Comparison of ENCODE assay signal across 8 cellular contexts in genomic region chr19:15836345-15836594, GRCh38. TPM values are rescaled to one million over a fixed set of nuclear protein-coding genes. Genes with fewer than 3 reads are reported as not detected.
DNase-seq lines count a peak whose midpoint lies in the region; FAIRE-seq and TF ChIP-seq lines count a peak whose summit lies in the region.

No MANE protein-coding gene starts in this region.

- DNase-seq in HTR-8/SVneo (ENCODE audit: insufficient read length, low spot score) (peak; percentile 39), astrocyte of the spinal cord (ENCODE audit: low read depth, low spot score) (no peak), mesendoderm (peak; percentile 14), NCI-H69 (lab: John Stamatoyannopoulos, UW) (no peak), OCI-M1 (lab: John Stamatoyannopoulos, UW) (no peak), ACHN (no peak)
- DNase-seq in activated effector memory CD4-positive, alpha-beta T cell treated with Interleukin-2 at 50 U/mL for 16 hours: no peak

- H2AK5ac ChIP-seq in mesendoderm (ENCODE audit: low read length): no peak overlapping the region

- H3K4ac ChIP-seq in mesendoderm (ENCODE audit: low read depth, low read length): peak overlapping the region; percentile 5

- H3K36me3 ChIP-seq in ES-I3 (ENCODE audit: insufficient read depth, low read length) (no peaks in the 10 kb centered on the region), mesendoderm (ENCODE audit: control insufficient read depth, insufficient read depth, low read length) (no peaks in the 10 kb centered on the region)

- peak overlapping the region; percentile 71 for H3K4me3 ChIP-seq in astrocyte of the spinal cord (ENCODE audit: low read depth, low read length)
- H3K4me3 ChIP-seq in mesendoderm (ENCODE audit: low read length): peak overlapping the region; percentile 48

- no peak for TF ChIP-seq CTCF in astrocyte of the spinal cord (IDR thresholded peaks at IDR 0.05; ENCODE audit: low read depth, low read length)

- H3K27me3 ChIP-seq in mesendoderm (ENCODE audit: insufficient read depth, low read length, poor library complexity): no peaks in the 10 kb centered on the region

- H3K23ac ChIP-seq in mesendoderm (ENCODE audit: low read length): no peak overlapping the region

- no peaks in the 10 kb centered on the region for H3K79me1 ChIP-seq in mesendoderm (ENCODE audit: low read length)

- H3K4me1 ChIP-seq in ES-I3 (ENCODE audit: insufficient read depth, low read length) (peaks cover 10% of the 10 kb centered on the region), mesendoderm (ENCODE audit: control insufficient read depth, low read depth, low read length) (no peaks in the 10 kb centered on the region)

- no peaks in the 10 kb centered on the region for H3K79me2 ChIP-seq in mesendoderm (ENCODE audit: control insufficient read depth, insufficient read depth, low read length)

- H2BK120ac ChIP-seq in mesendoderm (ENCODE audit: low read depth, low read length): no peak overlapping the region

- no peaks in the 10 kb centered on the region for H3K9me3 ChIP-seq in ES-I3 (ENCODE audit: control insufficient read depth, insufficient read depth, low read length)

- H4K5ac ChIP-seq in mesendoderm (ENCODE audit: low read length): no peak overlapping the region

- no peak overlapping the region for H4K8ac ChIP-seq in mesendoderm (ENCODE audit: low read depth, low read length)

- H3K4me2 ChIP-seq in mesendoderm (ENCODE audit: low read length): peak overlapping the region; percentile 18

- no CpG with 5 or more reads among the region's 18 CpGs for WGBS in mesendoderm (ENCODE audit: extremely low coverage, insufficient coverage, low lambda C conversion rate)

- peak overlapping the region; percentile 72 for H3K56ac ChIP-seq in mesendoderm (ENCODE audit: low read length)

- FAIRE-seq in HTR-8/SVneo (lab: Jason Lieb, UNC): no peak

- no peak overlapping the region for H2BK5ac ChIP-seq in mesendoderm (ENCODE audit: low read length)

- in situ Hi-C loops in astrocyte of the spinal cord (cut with HindIII; ENCODE audit: low sequenced_read_pairs) (no loop called here), ACHN (cut with HindIII; ENCODE audit: low pct_ligation_motif_present, low pct_unique_long_range_greater_than_20kb, low sequenced_read_pairs) (no loop called here)

- no peak overlapping the region for H2BK15ac ChIP-seq in mesendoderm (replicated peaks; ENCODE audit: low read depth)

- H3K9ac ChIP-seq in ES-I3 (ENCODE audit: low read depth, low read length): peak overlapping the region; percentile 99
- peak overlapping the region; percentile 72 for H3K9ac ChIP-seq in mesendoderm (ENCODE audit: low read length)

- H3K18ac ChIP-seq in mesendoderm (ENCODE audit: low read length): no peak overlapping the region

- H3K27ac ChIP-seq in mesendoderm (ENCODE audit: low read depth, low read length): peak overlapping the region; percentile 91

RNA-seq across cellular contexts. Expression of gene OR10H1, which starts 20.8 kb away (rescaled TPM):
- not detected for polyA plus RNA-seq in mesendoderm (2013, experiment 1 of 2)
- polyA plus RNA-seq in mesendoderm (2013, experiment 2 of 2): not detected

RNA-seq across cellular contexts. Expression of gene OR10H5, which starts 48.8 kb away (rescaled TPM):
- polyA plus RNA-seq in mesendoderm (2013, experiment 1 of 2): not detected
- 0.03 TPM for polyA plus RNA-seq in mesendoderm (2013, experiment 2 of 2)

Comparison
In these comparisons a context has a peak if more than half of its experiments do, and no peak if none do; other contexts are left out.
1. DNase-seq: peak in HTR-8/SVneo (single experiment) and mesendoderm (single experiment); none in astrocyte of the spinal cord (single experiment), activated effector memory CD4-positive, alpha-beta T cell treated with Interleukin-2 at 50 U/mL for 16 hours (single experiment), NCI-H69 (single experiment), OCI-M1 (single experiment) and ACHN (single experiment).